In the genomic region with DNA sequence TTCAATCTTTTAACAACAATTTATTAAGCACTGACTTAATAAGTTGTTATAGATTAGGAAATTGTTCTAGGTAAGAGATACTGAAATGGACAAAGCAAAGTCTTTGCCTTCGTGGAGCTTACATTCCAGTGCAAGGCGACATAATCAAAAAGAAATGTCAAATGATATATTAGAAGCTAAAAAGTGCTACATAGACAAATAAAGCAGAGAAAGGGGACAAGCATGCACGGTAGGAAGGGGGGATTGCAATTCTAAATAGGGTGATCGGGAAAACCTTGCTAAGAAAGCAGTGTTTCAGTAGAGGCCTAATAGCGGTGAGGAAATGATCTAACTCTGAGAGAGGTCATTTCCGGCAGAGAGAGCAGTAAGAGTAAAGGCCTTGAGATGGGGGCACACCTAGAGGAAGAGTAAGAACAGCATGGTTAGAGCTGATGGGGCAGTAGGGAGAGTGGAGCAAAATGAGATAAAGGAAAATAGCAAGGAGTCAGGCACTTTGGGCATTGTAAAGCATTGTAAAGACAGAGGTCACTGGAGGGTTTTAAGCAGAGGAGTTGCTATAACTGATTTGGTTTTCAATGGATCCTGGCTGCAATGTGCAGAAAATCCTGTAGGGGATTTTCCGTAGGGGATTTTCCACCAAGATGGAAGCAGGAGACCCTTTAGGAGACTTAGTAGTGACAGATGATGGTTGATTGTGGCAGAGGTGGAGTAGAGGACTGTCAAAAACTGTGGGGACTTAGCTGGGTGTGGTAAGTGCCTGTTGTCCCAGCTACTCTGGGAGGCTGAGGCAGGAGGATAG, we compare ENCODE assay signal across 21 cellular contexts.
"Had no signal": no experiment of that assay in that cellular context is flagged by ENCODE, and none has a peak within 500 bp of the region (broad histone marks: within the 10 kb centered on the region; RNA-seq: fewer than 3 reads in every experiment).

No MANE protein-coding gene starts in this region.

- H3K27me3 Mint-ChIP-seq: progenitor cell of endocrine pancreas had no signal

- H3K27me3 ChIP-seq: foreskin keratinocyte, thyroid gland had no signal

- H3K27ac Mint-ChIP-seq: activated B cell treated with CpG ODN at 0.5 μM for 24 hours; activated CD4-positive, alpha-beta T cell treated with anti-CD3 and anti-CD28 coated beads for 36 hours; activated naive CD4-positive, alpha-beta T cell treated with anti-CD3 and anti-CD28 coated beads for 36 hours; activated naive CD8-positive, alpha-beta T cell treated with anti-CD3 and anti-CD28 coated beads, Interleukin-2, amount 10 ng/mL, durations not matched to agents 7 days and 5 days; natural killer cell; progenitor cell of endocrine pancreas; stimulated activated naive CD8-positive, alpha-beta T cell treated with anti-CD3 and anti-CD28 coated beads, Interleukin-15, Interleukin-2, amounts not matched to agents 100 ng/mL and 50 ng/mL, for 24 hours; T-helper 2 cell treated with Interferon-gamma antibody and Interleukin-4, amounts not matched to agents 5 μg/mL and 100 μg/mL, for 36 hours had no signal

- H3K4me1 ChIP-seq: foreskin keratinocyte, left ventricle myocardium inferior, thyroid gland had no signal

- H3K9me3 Mint-ChIP-seq: activated B cell treated with CpG ODN at 0.5 μM for 24 hours; activated naive CD4-positive, alpha-beta T cell treated with anti-CD3 and anti-CD28 coated beads for 36 hours; activated naive CD8-positive, alpha-beta T cell treated with anti-CD3 and anti-CD28 coated beads, Interleukin-2, amount 10 ng/mL, durations not matched to agents 7 days and 5 days; activated T-cell treated with anti-CD3 and anti-CD28 coated beads, Interleukin-2, amount 50 U/mL, for 4 hours; natural killer cell; stimulated activated naive CD8-positive, alpha-beta T cell treated with anti-CD3 and anti-CD28 coated beads, Interleukin-15, Interleukin-2, amounts not matched to agents 100 ng/mL and 50 ng/mL, for 24 hours; T-helper 2 cell treated with Interferon-gamma antibody and Interleukin-4, amounts not matched to agents 5 μg/mL and 100 μg/mL, for 36 hours had no signal

- H3K36me3 Mint-ChIP-seq: activated naive CD8-positive, alpha-beta T cell treated with anti-CD3 and anti-CD28 coated beads, Interleukin-2, amount 10 ng/mL, durations not matched to agents 7 days and 5 days; natural killer cell had no signal

- H3K36me3 ChIP-seq: cardiac muscle cell, left ventricle myocardium inferior, thyroid gland had no signal

- ATAC-seq: activated CD4-positive, alpha-beta T cell treated with anti-CD3 and anti-CD28 coated beads for 36 hours; activated T-cell treated with anti-CD3 and anti-CD28 coated beads, Interleukin-2, amount 50 U/mL, for 4 hours; foreskin keratinocyte; natural killer cell had no signal

- H3K27ac ChIP-seq: cardiac muscle cell, foreskin keratinocyte, left ventricle myocardium inferior, thyroid gland had no signal

- H3K4me3 Mint-ChIP-seq: activated B cell treated with CpG ODN at 0.5 μM for 24 hours; activated CD4-positive, alpha-beta T cell treated with anti-CD3 and anti-CD28 coated beads for 36 hours; activated naive CD4-positive, alpha-beta T cell treated with anti-CD3 and anti-CD28 coated beads for 36 hours; activated naive CD8-positive, alpha-beta T cell treated with anti-CD3 and anti-CD28 coated beads, Interleukin-2, amount 10 ng/mL, durations not matched to agents 7 days and 5 days; activated T-cell treated with anti-CD3 and anti-CD28 coated beads, Interleukin-2, amount 50 U/mL, for 4 hours; natural killer cell; stimulated activated naive CD8-positive, alpha-beta T cell treated with anti-CD3 and anti-CD28 coated beads, Interleukin-15, Interleukin-2, amounts not matched to agents 100 ng/mL and 50 ng/mL, for 24 hours; T-helper 2 cell treated with Interferon-gamma antibody and Interleukin-4, amounts not matched to agents 5 μg/mL and 100 μg/mL, for 36 hours had no signal

- H3K9me3 ChIP-seq: left ventricle myocardium inferior, thyroid gland had no signal

- H3K4me3 ChIP-seq: cardiac muscle cell, left ventricle myocardium inferior, thyroid gland had no signal

- H3K4me1 Mint-ChIP-seq: activated B cell treated with CpG ODN at 0.5 μM for 24 hours; activated CD4-positive, alpha-beta T cell treated with anti-CD3 and anti-CD28 coated beads for 36 hours; activated naive CD8-positive, alpha-beta T cell treated with anti-CD3 and anti-CD28 coated beads, Interleukin-2, amount 10 ng/mL, durations not matched to agents 7 days and 5 days; natural killer cell had no signal

- DNase-seq: activated B cell treated with CpG ODN at 0.5 μM for 24 hours; activated CD4-positive, alpha-beta T cell treated with anti-CD3 and anti-CD28 coated beads for 36 hours; activated CD4-positive, alpha-beta T cell treated with anti-CD3 and anti-CD28 coated beads, Interleukin-2, amount 50 U/mL, for 48 hours; activated CD8-positive, alpha-beta memory T cell treated with anti-CD3 and anti-CD28 coated beads, Interleukin-2, amount 50 U/mL, for 48 hours; activated naive CD4-positive, alpha-beta T cell treated with anti-CD3 and anti-CD28 coated beads for 36 hours; activated naive CD8-positive, alpha-beta T cell treated with anti-CD3 and anti-CD28 coated beads, Interleukin-2, amount 10 ng/mL, durations not matched to agents 7 days and 5 days; activated T-cell treated with anti-CD3 and anti-CD28 coated beads, Interleukin-2, amount 50 U/mL, for 4 hours; amygdala; foreskin keratinocyte; kidney glomerular epithelial cell; left ventricle myocardium inferior; midbrain; natural killer cell; retina; stimulated activated CD4-positive, alpha-beta T cell treated with anti-CD3 and anti-CD28 coated beads, Interleukin-4, amount 100 ng/mL, for 4 hours; substantia nigra; thyroid gland had no signal
